In genomic region chr7:131231381-131232220, GRCh38 we compare ENCODE assay signal across 8 cellular contexts.
DNase-seq lines count a peak whose midpoint lies in the region; ATAC-seq and TF ChIP-seq lines count a peak whose summit lies in the region.

No MANE protein-coding gene starts in this region.

- H4K20me1 ChIP-seq in MM.1S (ENCODE audit: insufficient read depth, low read length), result no peaks in the 10 kb centered on the region

- no peaks in the 10 kb centered on the region for H3K9me3 Mint-ChIP-seq in CD8-positive, alpha-beta memory T cell
- H3K9me3 Mint-ChIP-seq in activated CD8-positive, alpha-beta memory T cell treated with anti-CD3 and anti-CD28 coated beads, Interleukin-2, amount 10 ng/mL, durations not matched to agents 7 days and 5 days (ENCODE audit: low read depth), result no peaks in the 10 kb centered on the region

- H3K27me3 ChIP-seq in CD8-positive, alpha-beta memory T cell (ENCODE audit: insufficient read depth, low read length, poor library complexity, severe bottlenecking), result no peaks in the 10 kb centered on the region
- no peaks in the 10 kb centered on the region for H3K27me3 ChIP-seq in MM.1S (replicated peaks; ENCODE audit: insufficient read depth, low read length)

- no peaks in the 10 kb centered on the region for H3K79me2 ChIP-seq in MM.1S (ENCODE audit: low read length)

- H2AFZ ChIP-seq in MM.1S (ENCODE audit: low read length), result peak overlapping the region; percentile 21

- peaks cover 28 to 53% (median 52%) of the 10 kb centered on the region in 3 donors for H3K4me1 Mint-ChIP-seq in CD8-positive, alpha-beta memory T cell
- peaks cover 60% of the 10 kb centered on the region for H3K4me1 Mint-ChIP-seq in activated CD8-positive, alpha-beta memory T cell treated with anti-CD3 and anti-CD28 coated beads, Interleukin-2, amount 10 ng/mL, durations not matched to agents 7 days and 5 days

- H3K36me3 Mint-ChIP-seq in CD8-positive, alpha-beta memory T cell, result peaks cover 0 to 2% (median 0%) of the 10 kb centered on the region in 3 donors
- H3K36me3 Mint-ChIP-seq in activated CD8-positive, alpha-beta memory T cell treated with anti-CD3 and anti-CD28 coated beads, Interleukin-2, amount 10 ng/mL, durations not matched to agents 7 days and 5 days, result peaks cover 2% of the 10 kb centered on the region

- peak overlapping the region; percentile 73 to 95 (median 90) for H3K27ac Mint-ChIP-seq in CD8-positive, alpha-beta memory T cell
- H3K27ac Mint-ChIP-seq in activated CD8-positive, alpha-beta memory T cell treated with anti-CD3 and anti-CD28 coated beads, Interleukin-2, amount 10 ng/mL, durations not matched to agents 7 days and 5 days, result peak overlapping the region; percentile 92

- no peak for TF ChIP-seq CTCF in MM.1S (IDR thresholded peaks at IDR 0.05; ENCODE audit: low read length)
- TF ChIP-seq CTCF in fibroblast of the aortic adventitia (IDR thresholded peaks at IDR 0.05; ENCODE audit: insufficient read depth, low read length), result no peak

- peak overlapping the region; percentile 60 for H3K27ac ChIP-seq in CD8-positive, alpha-beta memory T cell (ENCODE audit: low read depth, low read length)
- H3K27ac ChIP-seq in MM.1S (ENCODE audit: low read length), result peak overlapping the region; percentile 91

- H3K4me3 ChIP-seq in CD8-positive, alpha-beta memory T cell (ENCODE audit: low read length), result peak overlapping the region; percentile 51
- H3K4me3 ChIP-seq in MM.1S (ENCODE audit: low read length) (peak overlapping the region; percentile 63), fibroblast of the aortic adventitia (ENCODE audit: low read depth, low read length) (no peak overlapping the region)

- peak overlapping the region; percentile 53 to 82 (median 76) for H3K4me3 Mint-ChIP-seq in CD8-positive, alpha-beta memory T cell
- H3K4me3 Mint-ChIP-seq in activated CD8-positive, alpha-beta memory T cell treated with anti-CD3 and anti-CD28 coated beads, Interleukin-2, amount 10 ng/mL, durations not matched to agents 7 days and 5 days, result peak overlapping the region; percentile 71

- H3K9me3 ChIP-seq in CD8-positive, alpha-beta memory T cell (ENCODE audit: low read length), result no peaks in the 10 kb centered on the region
- H3K9me3 ChIP-seq in MM.1S (replicated peaks; ENCODE audit: insufficient read depth, low read length), result no peaks in the 10 kb centered on the region

- H3F3A ChIP-seq in MM.1S (ENCODE audit: insufficient read depth, low read length), result peaks cover 15% of the 10 kb centered on the region

- H3K4me1 ChIP-seq in CD8-positive, alpha-beta memory T cell (ENCODE audit: insufficient read depth, low read length), result peaks cover 28% of the 10 kb centered on the region
- H3K4me1 ChIP-seq in MM.1S (ENCODE audit: low read length), result peaks cover 21% of the 10 kb centered on the region

- H3K27me3 Mint-ChIP-seq in CD8-positive, alpha-beta memory T cell, result peaks cover 0 to 4% of the 10 kb centered on the region in 2 donors
- no peaks in the 10 kb centered on the region for H3K27me3 Mint-ChIP-seq in activated CD8-positive, alpha-beta memory T cell treated with anti-CD3 and anti-CD28 coated beads, Interleukin-2, amount 10 ng/mL, durations not matched to agents 7 days and 5 days

- H3K9me2 ChIP-seq in MM.1S (replicated peaks; ENCODE audit: insufficient read depth, low read length), result no peaks in the 10 kb centered on the region

- H3K36me3 ChIP-seq in CD8-positive, alpha-beta memory T cell (ENCODE audit: insufficient read depth, low read length), result no peaks in the 10 kb centered on the region
- no peaks in the 10 kb centered on the region for H3K36me3 ChIP-seq in MM.1S (replicated peaks; ENCODE audit: insufficient read depth, low read length)

- ATAC-seq in GM21576 (IDR thresholded peaks at IDR 0.05; ENCODE audit: unreplicated experiment), result peak; percentile 88
- ATAC-seq in activated CD8-positive, alpha-beta memory T cell treated with anti-CD3 and anti-CD28 coated beads, Interleukin-2, amount 10 ng/mL, durations not matched to agents 7 days and 5 days, result peak; percentile 75

- peak overlapping the region; percentile 77 for H3K4me2 ChIP-seq in MM.1S (ENCODE audit: low read depth, low read length)

- H3K9ac ChIP-seq in MM.1S (ENCODE audit: low read length), result peak overlapping the region; percentile 60

- CTCF ChIA-PET in CD8-positive, alpha-beta memory T cell (lab: Charles Lee), result interaction anchor here (0.8 to 1.2 kb wide), 3 partner anchors 15 to 249 kb away, joined by 3 read pairs; no protein-coding TSS in a partner anchor
- CTCF ChIA-PET in activated CD8-positive, alpha-beta memory T cell treated with anti-CD3 and anti-CD28 coated beads, Interleukin-2, amount 10 ng/mL, durations not matched to agents 7 days and 5 days (lab: Charles Lee), result interaction anchor here (0.7 to 1.5 kb wide), 2 partner anchors 96 to 125 kb away, joined by 3 to 4 read pairs; partner anchors contain the start of gene MKLN1

- peak; percentile 39 to 81 (median 79) for DNase-seq in CD8-positive, alpha-beta memory T cell
- DNase-seq in MM.1S (peak; percentile 90), fibroblast of the aortic adventitia (ENCODE audit: low read depth) (peak; percentile 71), kidney tubule cell (ENCODE audit: low spot score) (no peak), NCI-H1930 (lab: John Stamatoyannopoulos, UW) (no peak)
- DNase-seq in activated CD8-positive, alpha-beta memory T cell treated with anti-CD3 and anti-CD28 coated beads, Interleukin-2, amount 10 ng/mL, durations not matched to agents 7 days and 5 days, result peak; percentile 87
- DNase-seq in stimulated activated CD4-positive, alpha-beta T cell treated with anti-CD3 and anti-CD28 coated beads, Interleukin-1b, Interleukin-23, amount 100 ng/mL, for 48 hours, result peak; percentile 73

- POLR2A ChIA-PET in CD8-positive, alpha-beta memory T cell (lab: Charles Lee), result interaction anchor here (0.7 to 2.8 kb wide), 4 partner anchors 43 to 125 kb away, joined by 3 to 23 read pairs (median 7); no protein-coding TSS in a partner anchor

Comparison
In these comparisons a context has a peak if more than half of its experiments do, and no peak if none do; other contexts are left out.
1. DNase-seq: peak in CD8-positive, alpha-beta memory T cell (5 of 5), MM.1S (single experiment), activated CD8-positive, alpha-beta memory T cell treated with anti-CD3 and anti-CD28 coated beads, Interleukin-2, amount 10 ng/mL, durations not matched to agents 7 days and 5 days (single experiment), fibroblast of the aortic adventitia (single experiment) and stimulated activated CD4-positive, alpha-beta T cell treated with anti-CD3 and anti-CD28 coated beads, Interleukin-1b, Interleukin-23, amount 100 ng/mL, for 48 hours (single experiment); none in kidney tubule cell (single experiment) and NCI-H1930 (0 of 2).